Comparison of ENCODE assay signal across 9 cellular contexts in the genomic region with DNA sequence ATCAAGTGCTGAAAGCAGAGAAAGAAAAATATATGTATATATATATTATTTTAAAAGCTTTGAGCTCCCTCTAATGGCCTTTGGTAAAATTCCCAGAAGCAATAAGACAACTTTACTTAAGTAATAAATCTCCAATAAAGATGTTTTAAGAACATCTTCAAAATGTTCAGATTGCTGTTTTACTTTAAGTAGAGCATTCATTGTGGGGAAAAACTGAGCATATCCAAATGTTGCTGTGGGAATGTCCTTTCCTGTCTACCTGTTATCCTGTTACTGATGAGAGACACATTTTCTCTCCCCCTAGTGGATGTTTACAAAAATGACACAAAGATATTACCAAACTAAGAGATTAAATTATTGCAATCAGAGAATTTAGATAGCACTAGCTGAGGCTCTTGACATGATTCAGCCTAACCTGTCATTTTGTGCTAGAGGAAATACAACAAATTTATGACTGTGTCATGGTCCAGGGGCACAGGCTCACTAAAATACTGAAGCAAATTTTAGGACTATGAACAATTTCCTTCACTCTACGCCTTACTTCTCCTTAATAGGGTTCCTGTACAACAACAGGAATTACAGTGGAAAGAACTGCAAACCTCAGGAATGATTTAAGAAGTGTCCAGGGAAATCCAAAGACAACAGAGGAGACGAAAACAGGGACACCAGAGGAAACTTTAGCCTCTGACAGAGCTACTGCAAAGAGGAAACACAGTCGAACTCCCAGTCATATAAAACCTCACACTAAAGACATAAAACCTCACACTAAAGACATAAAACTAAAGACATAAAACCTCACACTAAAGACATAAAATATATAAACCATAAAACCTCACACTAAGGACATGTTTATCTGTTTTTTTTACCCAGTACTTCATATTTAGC. TPM values are rescaled to one million over a fixed set of nuclear protein-coding genes. Genes with fewer than 3 reads are reported as not detected.
DNase-seq lines count a peak whose midpoint lies in the region; ATAC-seq and TF ChIP-seq lines count a peak whose summit lies in the region.
"Had no signal": no experiment of that assay in that cellular context is flagged by ENCODE, and none has a peak within 500 bp of the region (broad histone marks: within the 10 kb centered on the region; RNA-seq: fewer than 3 reads in every experiment).

No MANE protein-coding gene starts in this region.

- H3K4me3 Mint-ChIP-seq in activated naive CD4-positive, alpha-beta T cell treated with anti-CD3 and anti-CD28 coated beads, Interleukin-2, amount 10 ng/mL, durations not matched to agents 7 days and 5 days = no peak overlapping the region
- H3K4me3 Mint-ChIP-seq: activated naive CD4-positive, alpha-beta T cell treated with anti-CD3 and anti-CD28 coated beads, Interleukin-2, amount 50 U/mL, for 24 hours had no signal

- H3K36me3 Mint-ChIP-seq in activated naive CD4-positive, alpha-beta T cell treated with anti-CD3 and anti-CD28 coated beads, Interleukin-2, amount 10 ng/mL, durations not matched to agents 7 days and 5 days = no peaks in the 10 kb centered on the region
- H3K36me3 Mint-ChIP-seq: activated naive CD4-positive, alpha-beta T cell treated with anti-CD3 and anti-CD28 coated beads, Interleukin-2, amount 50 U/mL, for 24 hours had no signal

- H3K27ac Mint-ChIP-seq in activated naive CD4-positive, alpha-beta T cell treated with anti-CD3 and anti-CD28 coated beads, Interleukin-2, amount 10 ng/mL, durations not matched to agents 7 days and 5 days = no peak overlapping the region
- H3K27ac Mint-ChIP-seq: activated naive CD4-positive, alpha-beta T cell treated with anti-CD3 and anti-CD28 coated beads, Interleukin-2, amount 50 U/mL, for 24 hours had no signal

- no peaks in the 10 kb centered on the region for H3K9me3 Mint-ChIP-seq in activated naive CD4-positive, alpha-beta T cell treated with anti-CD3 and anti-CD28 coated beads, Interleukin-2, amount 10 ng/mL, durations not matched to agents 7 days and 5 days
- H3K9me3 Mint-ChIP-seq: activated naive CD4-positive, alpha-beta T cell treated with anti-CD3 and anti-CD28 coated beads, Interleukin-2, amount 50 U/mL, for 24 hours had no signal

- no peaks in the 10 kb centered on the region for H3K4me1 Mint-ChIP-seq in activated naive CD4-positive, alpha-beta T cell treated with anti-CD3 and anti-CD28 coated beads, Interleukin-2, amount 10 ng/mL, durations not matched to agents 7 days and 5 days
- H3K4me1 Mint-ChIP-seq: activated naive CD4-positive, alpha-beta T cell treated with anti-CD3 and anti-CD28 coated beads, Interleukin-2, amount 50 U/mL, for 24 hours had no signal

- H3K27me3 ChIP-seq in breast epithelium = no peaks in the 10 kb centered on the region
- peaks cover 4% of the 10 kb centered on the region for H3K27me3 ChIP-seq in lower lobe of right lung (ENCODE audit: low read depth)

- peak; percentile 58 to 70 (median 61) for TF ChIP-seq CTCF in breast epithelium (IDR thresholded peaks at IDR 0.05)
- peak; percentile 54 for TF ChIP-seq CTCF in lower lobe of right lung (IDR thresholded peaks at IDR 0.05)

- H3K4me1 ChIP-seq in breast epithelium (no peaks in the 10 kb centered on the region), lower lobe of right lung (no peaks in the 10 kb centered on the region)

- H3K36me3 ChIP-seq in breast epithelium (no peaks in the 10 kb centered on the region), lower lobe of right lung (no peaks in the 10 kb centered on the region)

- TF ChIP-seq POLR2A in breast epithelium (IDR thresholded peaks at IDR 0.05) = no peak

- no peak overlapping the region for H3K4me3 ChIP-seq in breast epithelium
- H3K4me3 ChIP-seq in lower lobe of right lung = no peak overlapping the region

- ATAC-seq in GM19452 (IDR thresholded peaks at IDR 0.05; ENCODE audit: unreplicated experiment) (peak; percentile 85), HG03457 (IDR thresholded peaks at IDR 0.05; ENCODE audit: unreplicated experiment) (peak; percentile 52), lower lobe of right lung (peak in 1 of 2 donors; percentile 44), esophagus mucosa (no peak)

- peaks cover 16% of the 10 kb centered on the region for H3K27me3 Mint-ChIP-seq in activated naive CD4-positive, alpha-beta T cell treated with anti-CD3 and anti-CD28 coated beads, Interleukin-2, amount 10 ng/mL, durations not matched to agents 7 days and 5 days

- H3K9me3 ChIP-seq in breast epithelium (no peaks in the 10 kb centered on the region), lower lobe of right lung (no peaks in the 10 kb centered on the region)

- CTCF ChIA-PET in activated naive CD4-positive, alpha-beta T cell treated with anti-CD3 and anti-CD28 coated beads, Interleukin-2, amount 10 ng/mL, durations not matched to agents 7 days and 5 days (lab: Charles Lee) = interaction anchor here (0.8 to 2.1 kb wide), 12 partner anchors 11 to 952 kb away, joined by 3 to 13 read pairs (median 4); no protein-coding TSS in a partner anchor

- H3K27ac ChIP-seq in breast epithelium (no peak overlapping the region), lower lobe of right lung (no peak overlapping the region)

- intact Hi-C loops in breast epithelium (cut with DNase I; ENCODE audit: low total_unique reads) = no loop called here
- intact Hi-C loops in lower lobe of right lung (cut with DNase I) = no loop called here

- peak; percentile 4 for DNase-seq in ELF-1 (ENCODE audit: low read depth, low spot score)
- DNase-seq in NCI-H82 (lab: John Stamatoyannopoulos, UW) = peak; percentile 73
- DNase-seq in breast epithelium (ENCODE audit: low spot score in 2 of 2) = no peak
- DNase-seq in lower lobe of right lung = no peak
- DNase-seq in activated naive CD4-positive, alpha-beta T cell treated with anti-CD3 and anti-CD28 coated beads, Interleukin-2, amount 10 ng/mL, durations not matched to agents 7 days and 5 days = no peak

RNA-seq across cellular contexts. Expression of gene PRRC1, which starts 24.3 kb away (rescaled TPM):
- total RNA-seq in breast epithelium (10 to 100 TPM; 37.8 to 59.1 (median 53.7) TPM), lower lobe of right lung (49.7 TPM), esophagus mucosa (31.2 TPM)

Comparison
In these comparisons a context has a peak if more than half of its experiments do, and no peak if none do; other contexts are left out.
1. DNase-seq: peak in ELF-1 (single experiment) and NCI-H82 (single experiment); none in breast epithelium (0 of 2), lower lobe of right lung (single experiment) and activated naive CD4-positive, alpha-beta T cell treated with anti-CD3 and anti-CD28 coated beads, Interleukin-2, amount 10 ng/mL, durations not matched to agents 7 days and 5 days (single experiment).